1 cellular context compared by ENCODE assay signal in the genomic region with DNA sequence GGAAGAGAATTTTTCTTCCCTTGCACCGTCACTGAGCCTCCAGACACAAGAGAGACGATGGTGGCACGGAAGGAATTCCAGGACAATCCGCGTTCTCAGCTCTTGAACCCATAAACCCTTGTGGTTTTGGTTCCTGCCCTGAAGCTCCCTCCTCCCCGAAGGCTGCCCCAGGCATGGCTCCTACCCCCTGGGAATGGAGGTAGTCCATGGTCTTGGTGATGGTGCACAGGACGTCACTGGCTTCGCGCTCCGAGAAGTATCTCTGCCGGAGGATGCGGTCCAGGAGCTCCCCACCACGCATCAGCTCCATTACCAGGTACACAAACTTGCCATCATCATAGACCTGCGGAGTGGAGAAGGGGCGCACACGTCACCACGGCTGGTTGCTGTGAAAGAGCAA.
TF ChIP-seq lines count a peak whose summit lies in the region.

No MANE protein-coding gene starts in this region.

TF ChIP-seq in HepG2, 621 proteins besides CTCF, POLR2A, EP300 and RAD21 (continued from another document):
- TF ChIP-seq, protein P1, sequence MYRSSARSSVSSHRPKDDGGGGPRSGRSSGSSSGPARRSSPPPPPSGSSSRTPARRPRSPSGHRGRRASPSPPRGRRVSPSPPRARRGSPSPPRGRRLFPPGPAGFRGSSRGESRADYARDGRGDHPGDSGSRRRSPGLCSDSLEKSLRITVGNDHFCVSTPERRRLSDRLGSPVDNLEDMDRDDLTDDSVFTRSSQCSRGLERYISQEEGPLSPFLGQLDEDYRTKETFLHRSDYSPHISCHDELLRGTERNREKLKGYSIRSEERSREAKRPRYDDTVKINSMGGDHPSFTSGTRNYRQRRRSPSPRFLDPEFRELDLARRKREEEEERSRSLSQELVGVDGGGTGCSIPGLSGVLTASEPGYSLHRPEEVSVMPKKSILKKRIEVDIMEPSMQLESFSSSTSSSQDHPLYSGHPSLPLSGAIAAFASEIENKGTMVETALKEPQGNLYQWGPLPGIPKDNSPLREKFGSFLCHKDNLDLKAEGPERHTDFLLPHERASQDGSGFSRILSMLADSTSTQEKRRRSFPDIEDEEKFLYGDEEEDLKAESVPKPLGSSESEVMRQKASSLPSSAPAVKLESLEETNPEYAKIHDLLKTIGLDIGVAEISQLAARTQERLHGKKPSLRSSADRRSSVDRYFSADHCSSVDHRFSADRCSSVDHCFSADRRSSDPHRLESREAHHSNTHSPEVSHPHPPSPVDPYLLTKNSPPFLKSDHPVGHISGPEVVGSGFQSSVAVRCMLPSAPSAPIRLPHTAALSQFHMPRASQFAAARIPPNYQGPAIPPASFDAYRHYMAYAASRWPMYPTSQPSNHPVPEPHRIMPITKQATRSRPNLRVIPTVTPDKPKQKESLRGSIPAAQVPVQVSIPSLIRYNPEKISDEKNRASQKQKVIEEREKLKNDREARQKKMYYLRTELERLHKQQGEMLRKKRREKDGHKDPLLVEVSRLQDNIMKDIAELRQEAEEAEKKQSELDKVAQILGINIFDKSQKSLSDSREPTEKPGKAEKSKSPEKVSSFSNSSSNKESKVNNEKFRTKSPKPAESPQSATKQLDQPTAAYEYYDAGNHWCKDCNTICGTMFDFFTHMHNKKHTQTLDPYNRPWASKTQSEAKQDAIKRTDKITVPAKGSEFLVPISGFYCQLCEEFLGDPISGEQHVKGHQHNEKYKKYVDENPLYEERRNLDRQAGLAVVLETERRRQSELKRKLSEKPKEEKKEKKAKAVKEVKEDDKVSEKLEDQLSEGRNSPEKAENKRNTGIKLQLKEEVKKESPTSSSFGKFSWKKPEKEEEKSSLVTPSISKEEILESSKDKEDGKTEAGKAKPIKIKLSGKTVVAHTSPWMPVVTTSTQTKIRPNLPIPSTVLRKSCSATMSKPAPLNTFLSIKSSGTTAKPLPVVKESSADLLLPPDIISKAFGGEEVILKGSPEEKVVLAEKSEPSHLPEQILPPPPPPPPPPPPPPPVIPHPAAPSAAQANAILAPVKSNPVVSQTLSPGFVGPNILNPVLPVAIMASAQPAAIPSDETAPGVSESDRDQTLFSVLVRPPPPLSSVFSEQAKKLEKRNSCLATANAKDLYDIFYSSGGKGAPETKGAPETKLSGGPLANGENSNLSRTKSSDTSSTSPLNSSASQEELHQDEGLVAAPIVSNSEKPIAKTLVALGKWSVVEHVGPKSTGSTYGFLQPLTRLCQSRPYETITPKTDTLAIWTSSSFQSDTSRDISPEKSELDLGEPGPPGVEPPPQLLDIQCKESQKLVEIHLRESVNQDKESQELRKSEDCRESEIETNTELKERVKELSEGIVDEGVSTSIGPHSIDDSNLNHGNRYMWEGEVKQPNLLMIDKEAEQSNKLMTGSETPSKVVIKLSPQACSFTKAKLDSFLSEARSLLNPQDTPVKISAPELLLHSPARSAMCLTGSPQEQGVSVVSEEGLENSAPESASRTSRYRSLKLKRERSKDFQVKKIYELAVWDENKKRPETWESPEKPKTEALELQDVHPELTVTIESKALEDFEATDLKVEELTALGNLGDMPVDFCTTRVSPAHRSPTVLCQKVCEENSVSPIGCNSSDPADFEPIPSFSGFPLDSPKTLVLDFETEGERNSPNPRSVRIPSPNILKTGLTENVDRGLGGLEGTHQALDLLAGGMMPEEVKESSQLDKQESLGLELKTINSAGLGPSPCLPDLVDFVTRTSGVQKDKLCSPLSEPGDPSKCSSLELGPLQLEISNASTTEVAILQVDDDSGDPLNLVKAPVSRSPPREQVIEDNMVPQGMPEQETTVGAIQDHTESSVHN (CRISPR knock-in tag; IDR thresholded peaks at IDR 0.05), result no peak
- no peak for TF ChIP-seq CREB3 (CRISPR knock-in tag; IDR thresholded peaks at IDR 0.05)
- no peak for TF ChIP-seq ZMYM4 (CRISPR knock-in tag; IDR thresholded peaks at IDR 0.05)
- TF ChIP-seq CREB1 (IDR thresholded peaks at IDR 0.05), result peak; percentile 39; the same call in 1 of the 2 replicates
- TF ChIP-seq CREB1 (CRISPR knock-in tag; IDR thresholded peaks at IDR 0.05), result no peak
